11 cellular contexts compared by ENCODE assay signal in genomic region chr10:93379366-93380042, GRCh38.
A peak's percentile ranks its signal among the peaks of the same experiment; 100 is the strongest.
DNase-seq lines count a peak whose midpoint lies in the region; ATAC-seq and TF ChIP-seq lines count a peak whose summit lies in the region.
"Had no signal": no experiment of that assay in that cellular context is flagged by ENCODE, and none has a peak within 500 bp of the region (broad histone marks: within the 10 kb centered on the region; RNA-seq: fewer than 3 reads in every experiment).

No MANE protein-coding gene starts in this region.

- no peak overlapping the region for H2AFZ ChIP-seq in PC-3 (ENCODE audit: low read length)

- no peaks in the 10 kb centered on the region for H3K36me3 Mint-ChIP-seq in naive thymus-derived CD8-positive, alpha-beta T cell

- H3K27me3 Mint-ChIP-seq in naive thymus-derived CD8-positive, alpha-beta T cell: peaks cover 2 to 7% (median 3%) of the 10 kb centered on the region in 5 donors

- CTCF ChIA-PET in PC-3 (lab: Charles Lee): no interaction called here

- H3K4me1 ChIP-seq in PC-3 (ENCODE audit: insufficient read depth, low read length): peaks cover 58% of the 10 kb centered on the region
- peaks cover 0 to 58% (median 40%) of the 10 kb centered on the region in 4 donors for H3K4me1 ChIP-seq in sigmoid colon

- intact Hi-C loops in PC-3 (cut with micrococcal nuclease) (no loop called here), sigmoid colon (cut with DNase I) (loop anchor here (5.0 kb wide), 1 partner anchor 48 kb away; no protein-coding TSS in a partner anchor)

- no peak overlapping the region for H3K4me3 ChIP-seq in PC-3 (ENCODE audit: low read length)
- H3K4me3 ChIP-seq in astrocyte of the spinal cord (ENCODE audit: low read depth, low read length): no peak overlapping the region
- H3K4me3 ChIP-seq in sigmoid colon: no peak overlapping the region
- H3K4me3 ChIP-seq: adrenal gland, lung had no signal

- 82 to 86% methylated on average over 5 of the region's 5 CpGs for WGBS in sigmoid colon, 2 donors

- H3K27ac ChIP-seq in PC-3 (ENCODE audit: low read length) (peak overlapping the region; percentile 46), sigmoid colon (peak overlapping the region; percentile 42 to 90 (median 84)), caudate nucleus (ENCODE audit: low read depth, low read length) (no peak overlapping the region)
- H3K27ac ChIP-seq: adrenal gland had no signal

- H3F3A ChIP-seq in PC-3 (ENCODE audit: low read length, unreplicated experiment): peaks cover 9% of the 10 kb centered on the region

- no TSS peak for BruUV-seq in PC-3 (replicated peaks; lab: Mats Ljungman, UMichigan)

- in situ Hi-C loops in astrocyte of the spinal cord (cut with HindIII; ENCODE audit: low sequenced_read_pairs): no loop called here

- no peak for TF ChIP-seq POLR2A in sigmoid colon (IDR thresholded peaks at IDR 0.05)

- TF ChIP-seq EP300 in sigmoid colon (IDR thresholded peaks at IDR 0.05): no peak

- peak overlapping the region; percentile 14 for H3K4me2 ChIP-seq in PC-3 (ENCODE audit: low read length)

- no peaks in the 10 kb centered on the region for H3K9me2 ChIP-seq in PC-3 (replicated peaks; ENCODE audit: low read length)

- no peak overlapping the region for H3K27ac Mint-ChIP-seq in naive thymus-derived CD8-positive, alpha-beta T cell

- no peaks in the 10 kb centered on the region for H4K20me1 ChIP-seq in PC-3 (ENCODE audit: low read length)

- DNase-seq in CD1c-positive myeloid dendritic cell (ENCODE audit: extremely low spot score): peak; percentile 65
- peak; percentile 45 for DNase-seq in PC-3
- peak; percentile 91 for DNase-seq in astrocyte of the spinal cord (ENCODE audit: low read depth, low spot score)
- no peak for DNase-seq in sigmoid colon
- no peak for DNase-seq in caudate nucleus (lab: John Stamatoyannopoulos, UW)
- no peak for DNase-seq in naive thymus-derived CD8-positive, alpha-beta T cell
- DNase-seq in ureter (ENCODE audit: low spot score): no peak
- no peak for DNase-seq in cerebellar cortex (ENCODE audit: low spot score)
- DNase-seq: adrenal gland, NCI-H526 treated with DMSO at 0.1 percent for 48 hours had no signal

- peaks cover 58% of the 10 kb centered on the region for H3K36me3 ChIP-seq in PC-3 (ENCODE audit: low read depth, low read length)
- peaks cover 0 to 40% (median 28%) of the 10 kb centered on the region in 4 donors for H3K36me3 ChIP-seq in sigmoid colon

- POLR2A ChIA-PET in PC-3 (lab: Charles Lee; ENCODE audit: unreplicated experiment): interaction anchor here (0.6 kb wide), 1 partner anchor 28 kb away, joined by 3 read pairs; no protein-coding TSS in a partner anchor
- POLR2A ChIA-PET in naive thymus-derived CD8-positive, alpha-beta T cell (lab: Charles Lee): interaction anchor here (1.4 kb wide), 1 partner anchor 102 kb away, joined by 4 read pairs; the partner anchor contains the start of gene MYOF

- H3K9me3 ChIP-seq in PC-3 (ENCODE audit: low read length): no peaks in the 10 kb centered on the region
- no peaks in the 10 kb centered on the region for H3K9me3 ChIP-seq in sigmoid colon
- H3K9me3 ChIP-seq: adrenal gland had no signal

- H3K4me3 Mint-ChIP-seq in naive thymus-derived CD8-positive, alpha-beta T cell: no peak overlapping the region

- H3K27me3 ChIP-seq in PC-3 (ENCODE audit: low read length): no peaks in the 10 kb centered on the region
- no peaks in the 10 kb centered on the region for H3K27me3 ChIP-seq in sigmoid colon
- H3K27me3 ChIP-seq: adrenal gland had no signal

- no peaks in the 10 kb centered on the region for H3K9me3 Mint-ChIP-seq in naive thymus-derived CD8-positive, alpha-beta T cell

- ATAC-seq in PC-3: peak; percentile 21
- no peak for ATAC-seq in naive thymus-derived CD8-positive, alpha-beta T cell

- H3K79me2 ChIP-seq in PC-3 (ENCODE audit: low read length): peaks cover 13% of the 10 kb centered on the region

- H3K4me1 Mint-ChIP-seq in naive thymus-derived CD8-positive, alpha-beta T cell: peaks cover 0 to 4% (median 0%) of the 10 kb centered on the region in 4 donors

- TF ChIP-seq CTCF in PC-3 (conservative IDR thresholded peaks at IDR 0.05; ENCODE audit: low read depth, low read length) (no peak), astrocyte of the spinal cord (IDR thresholded peaks at IDR 0.05; ENCODE audit: low read depth, low read length) (no peak), sigmoid colon (IDR thresholded peaks at IDR 0.05) (no peak)

- no peak overlapping the region for H3K9ac ChIP-seq in PC-3 (ENCODE audit: low read length)

Comparison
In these comparisons a context has a peak if more than half of its experiments do, and no peak if none do; other contexts are left out.
1. DNase-seq: peak in CD1c-positive myeloid dendritic cell (single experiment), PC-3 (single experiment) and astrocyte of the spinal cord (single experiment); none in sigmoid colon (single experiment), caudate nucleus (0 of 61), naive thymus-derived CD8-positive, alpha-beta T cell (0 of 10), ureter (single experiment) and cerebellar cortex (single experiment).